ENCODE assay signal across 8 cellular contexts in genomic region chr2:157492189-157492773, GRCh38.
A peak's percentile ranks its signal among the peaks of the same experiment; 100 is the strongest.
DNase-seq lines count a peak whose midpoint lies in the region; ATAC-seq and TF ChIP-seq lines count a peak whose summit lies in the region.

No MANE protein-coding gene starts in this region.

- ATAC-seq in HG02678 (IDR thresholded peaks at IDR 0.05; ENCODE audit: unreplicated experiment) = peak; percentile 97

- DNase-seq in activated gamma-delta T cell treated with Interleukin-2 at 50 U/mL for 16 hours (peak; percentile 69), activated gamma-delta T cell (lab: John Stamatoyannopoulos, UW) (no peak), NCI-H1105 (lab: John Stamatoyannopoulos, UW) (peak; percentile 29), T1000 (lab: John Stamatoyannopoulos, UW) (peak; percentile 37), astrocyte of the cerebellum (ENCODE audit: low read depth) (peak; percentile 49), hypothalamus (lab: John Stamatoyannopoulos, UW) (peak in 47 of 51 donors; percentile 1 to 81 (median 32))
- DNase-seq in stimulated activated CD4-positive, alpha-beta T cell treated with anti-CD3 and anti-CD28 coated beads, Interleukin-12 subunit alpha, Interleukin-12 subunit beta, amount 100 ng/mL, for 24 hours (ENCODE audit: low read depth in 2 of 2) = peak; percentile 45 to 59

- H3K4me3 ChIP-seq in astrocyte of the cerebellum (ENCODE audit: low read depth, low read length) = no peak overlapping the region

- in situ Hi-C loops in astrocyte of the cerebellum (cut with HindIII; ENCODE audit: low sequenced_read_pairs) = no loop called here

- peak; percentile 85 for TF ChIP-seq CTCF in astrocyte of the cerebellum (IDR thresholded peaks at IDR 0.05; ENCODE audit: low read depth, low read length, missing control alignments)
